ENCODE assay signal across 21 cellular contexts in the genomic region with DNA sequence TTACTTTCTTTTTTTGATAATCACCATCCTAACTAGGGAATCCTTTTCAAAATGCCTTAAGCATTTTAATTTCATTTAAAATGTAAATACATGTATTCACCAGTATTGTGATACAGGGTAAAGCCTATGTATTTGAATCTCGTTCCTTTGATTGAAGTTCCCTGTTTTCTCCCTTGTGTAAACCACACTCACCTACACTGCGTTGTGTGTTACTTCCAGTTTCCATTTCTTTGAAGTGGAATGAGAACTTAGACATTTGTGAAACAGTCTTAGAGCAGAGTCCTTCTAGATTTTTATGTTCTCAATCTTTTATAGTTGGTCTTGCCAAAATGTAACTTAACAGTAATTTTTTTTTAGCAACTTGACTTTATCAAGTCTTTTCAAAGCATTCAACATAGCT.
DNase-seq lines count a peak whose midpoint lies in the region; ATAC-seq and TF ChIP-seq lines count a peak whose summit lies in the region.
"Had no signal": no experiment of that assay in that cellular context is flagged by ENCODE, and none has a peak within 500 bp of the region (broad histone marks: within the 10 kb centered on the region; RNA-seq: fewer than 3 reads in every experiment).

No MANE protein-coding gene starts in this region.

- peaks cover 35% of the 10 kb centered on the region for H3K36me3 Mint-ChIP-seq in MCF 10A (ENCODE audit: insufficient read depth, unreplicated experiment)
- H3K36me3 Mint-ChIP-seq: activated CD4-positive, alpha-beta memory T cell treated with anti-CD3 and anti-CD28 coated beads for 36 hours had no signal

- H3K4me3 ChIP-seq in breast epithelium = no peak overlapping the region
- no peak overlapping the region for H3K4me3 ChIP-seq in thyroid gland (replicated peaks in 1 of 3)
- H3K4me3 ChIP-seq in lower lobe of right lung = no peak overlapping the region
- H3K4me3 ChIP-seq: HAP-1, right atrium auricular region had no signal

- H3K27me3 Mint-ChIP-seq in MCF 10A (ENCODE audit: insufficient read depth, unreplicated experiment) = no peaks in the 10 kb centered on the region
- H3K27me3 Mint-ChIP-seq: activated CD4-positive, alpha-beta memory T cell treated with anti-CD3 and anti-CD28 coated beads for 36 hours had no signal

- 81 to 88% methylated on average over 2 of the region's 2 CpGs for WGBS in thyroid gland, 2 donors

- H3K36me3 ChIP-seq in breast epithelium (no peaks in the 10 kb centered on the region), thyroid gland (no peaks in the 10 kb centered on the region), lower lobe of right lung (no peaks in the 10 kb centered on the region)
- H3K36me3 ChIP-seq: right atrium auricular region had no signal

- no peaks in the 10 kb centered on the region for H3K4me1 ChIP-seq in breast epithelium
- H3K4me1 ChIP-seq in thyroid gland = peaks cover 38 to 48% of the 10 kb centered on the region in 2 donors
- H3K4me1 ChIP-seq in lower lobe of right lung = peaks cover 6% of the 10 kb centered on the region

- H3K4me1 Mint-ChIP-seq in MCF 10A (ENCODE audit: insufficient read depth, unreplicated experiment) = peaks cover 26% of the 10 kb centered on the region

- intact Hi-C loops in MCF 10A (cut with micrococcal nuclease) (no loop called here), breast epithelium (cut with DNase I; ENCODE audit: low total_unique reads) (no loop called here), thyroid gland (cut with DNase I) (no loop called here), lower lobe of right lung (cut with DNase I) (no loop called here)

- DNase-seq in MCF 10A (ENCODE audit: unreplicated experiment) (no peak), breast epithelium (ENCODE audit: low spot score in 2 of 2) (no peak), OCI-M1 (lab: John Stamatoyannopoulos, UW) (peak; percentile 51), thyroid gland (no peak), lower lobe of right lung (no peak), LoVo (ENCODE audit: low spot score) (no peak)
- DNase-seq: activated CD4-positive, alpha-beta memory T cell treated with anti-CD3 and anti-CD28 coated beads for 36 hours; foreskin fibroblast; GF-D8; hippocampal formation; islet precursor cell; KBM-7; NCI-H1092; NCI-H2081; NCI-H524; SHP77 had no signal

- H3K27me3 ChIP-seq in breast epithelium = no peaks in the 10 kb centered on the region
- H3K27me3 ChIP-seq in thyroid gland = no peaks in the 10 kb centered on the region
- no peaks in the 10 kb centered on the region for H3K27me3 ChIP-seq in lower lobe of right lung (ENCODE audit: low read depth)
- H3K27me3 ChIP-seq: right atrium auricular region had no signal

- TF ChIP-seq CTCF in MCF 10A (IDR thresholded peaks at IDR 0.05; ENCODE audit: unreplicated experiment) = no peak
- TF ChIP-seq CTCF in breast epithelium (IDR thresholded peaks at IDR 0.05) = no peak
- TF ChIP-seq CTCF in thyroid gland (IDR thresholded peaks at IDR 0.05) = no peak
- TF ChIP-seq CTCF in lower lobe of right lung (IDR thresholded peaks at IDR 0.05) = no peak

- CTCF ChIA-PET in MCF 10A (lab: Yijun Ruan, JAX) = interaction anchor here (0.9 kb wide), 1 partner anchor 28 kb away, joined by 3 read pairs; no protein-coding TSS in a partner anchor

- TF ChIP-seq POLR2A in breast epithelium (IDR thresholded peaks at IDR 0.05) (no peak), thyroid gland (IDR thresholded peaks at IDR 0.05) (no peak)

- H3K9me3 ChIP-seq in breast epithelium (no peaks in the 10 kb centered on the region), thyroid gland (no peaks in the 10 kb centered on the region), lower lobe of right lung (no peaks in the 10 kb centered on the region)
- H3K9me3 ChIP-seq: HAP-1, right atrium auricular region had no signal

- POLR2A ChIA-PET in MCF 10A (lab: Yijun Ruan, JAX) = interaction anchor here (1.0 to 2.2 kb wide), 4 partner anchors 8 to 48 kb away, joined by 4 to 8 read pairs (median 4); no protein-coding TSS in a partner anchor

- ATAC-seq in GM21786 (IDR thresholded peaks at IDR 0.05; ENCODE audit: unreplicated experiment) = peak; percentile 84
- no peak for ATAC-seq in lower lobe of right lung
- ATAC-seq in GM18870 (IDR thresholded peaks at IDR 0.05; ENCODE audit: unreplicated experiment) = no peak

- peaks cover 9% of the 10 kb centered on the region for H3K9me3 Mint-ChIP-seq in MCF 10A (ENCODE audit: unreplicated experiment)

- BruUV-seq in MCF 10A (replicated peaks; lab: Mats Ljungman, UMichigan) = no TSS peak

- no peak overlapping the region for H3K27ac ChIP-seq in breast epithelium
- H3K27ac ChIP-seq in thyroid gland = peak overlapping the region; percentile 68 to 88 (median 87)
- H3K27ac ChIP-seq in lower lobe of right lung = no peak overlapping the region
- H3K27ac ChIP-seq: C4-2B had no signal

- no peak overlapping the region for H3K4me3 Mint-ChIP-seq in MCF 10A (ENCODE audit: unreplicated experiment)
- H3K4me3 Mint-ChIP-seq: activated CD4-positive, alpha-beta memory T cell treated with anti-CD3 and anti-CD28 coated beads for 36 hours had no signal

- H3K27ac Mint-ChIP-seq in MCF 10A (ENCODE audit: low read depth, unreplicated experiment) = peak overlapping the region; percentile 25
- H3K27ac Mint-ChIP-seq: activated CD4-positive, alpha-beta memory T cell treated with anti-CD3 and anti-CD28 coated beads for 36 hours had no signal

Comparison
In these comparisons a context has a peak if more than half of its experiments do, and no peak if none do; other contexts are left out.
1. H3K27ac ChIP-seq: peak in thyroid gland (3 of 3); none in breast epithelium (0 of 2) and lower lobe of right lung (single experiment).